Comparison of ENCODE assay signal across 1 cellular context in genomic region chr21:41121785-41122415, GRCh38.
TF ChIP-seq lines count a peak whose summit lies in the region.

No MANE protein-coding gene starts in this region.

TF ChIP-seq in GM23338, 12 proteins besides CTCF, POLR2A, EP300 and RAD21 (continued from another document):
- TF ChIP-seq ZNF462 (CRISPR knock-in tag; IDR thresholded peaks at IDR 0.05), result no peak
- TF ChIP-seq ETS1 (IDR thresholded peaks at IDR 0.05), result no peak
- no peak; the same call in 1 of the 2 replicates for TF ChIP-seq ZNF114 (CRISPR knock-in tag; IDR thresholded peaks at IDR 0.05)
